In the genomic region with DNA sequence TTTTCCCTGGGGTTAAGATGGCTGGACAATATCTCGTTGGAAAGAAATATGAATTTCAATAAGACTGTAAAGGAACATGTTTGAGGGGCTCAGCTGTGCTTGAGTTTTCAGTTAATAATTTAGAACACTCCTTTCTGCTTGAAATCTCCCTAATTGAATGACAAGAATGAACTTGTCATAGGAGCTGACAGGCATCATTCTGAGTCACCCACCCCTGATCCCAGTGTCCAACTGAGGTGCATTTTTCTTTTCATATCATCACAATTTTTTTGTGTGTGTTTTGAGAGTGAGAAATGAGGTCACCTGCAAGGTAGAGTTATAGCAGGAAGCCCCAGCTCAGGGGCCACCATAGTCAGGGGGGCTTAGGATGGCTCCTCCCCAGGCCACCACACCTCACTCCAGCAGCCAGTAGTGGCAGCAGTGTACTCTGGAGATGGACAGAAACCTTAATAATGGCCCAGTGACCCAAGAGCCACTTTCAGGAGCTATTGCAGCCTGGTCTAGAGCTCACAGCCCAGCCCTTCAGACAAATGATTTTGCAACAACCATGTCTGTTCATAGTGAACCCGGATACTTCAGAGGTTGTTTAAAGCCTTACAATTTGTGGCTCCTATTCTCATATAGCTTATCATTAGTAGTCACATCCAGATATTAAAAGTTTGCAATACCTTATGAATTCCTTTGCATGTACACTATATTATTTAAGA, we compare ENCODE assay signal across 15 cellular contexts.
A peak's percentile ranks its signal among the peaks of the same experiment; 100 is the strongest.
DNase-seq lines count a peak whose midpoint lies in the region; ATAC-seq, FAIRE-seq and TF ChIP-seq lines count a peak whose summit lies in the region.
"Had no signal": no experiment of that assay in that cellular context is flagged by ENCODE, and none has a peak within 500 bp of the region (broad histone marks: within the 10 kb centered on the region; RNA-seq: fewer than 3 reads in every experiment).

No MANE protein-coding gene starts in this region.

- ATAC-seq in left lobe of liver, result peak; percentile 67
- ATAC-seq: K562 had no signal

- FAIRE-seq in bronchial epithelial cell (lab: Jason Lieb, UNC), result no peak
- FAIRE-seq: H54, HTR-8/SVneo, K562 had no signal

- H3K4me3 ChIP-seq in bronchial epithelial cell (ENCODE audit: low read depth, low read length), result no peak overlapping the region
- H3K4me3 ChIP-seq: K562 had no signal

- TF ChIP-seq CTCF in bronchial epithelial cell (IDR thresholded peaks at IDR 0.05; ENCODE audit: insufficient read depth, low read length, severe bottlenecking), result no peak

- CTCF ChIA-PET in HEK293T (lab: Yijun Ruan, JAX), result interaction anchor here (1.0 kb wide), 1 partner anchor 8 kb away, joined by 3 read pairs; no protein-coding TSS in a partner anchor

- no peaks in the 10 kb centered on the region for H3K36me3 ChIP-seq in bronchial epithelial cell (ENCODE audit: control insufficient read depth, insufficient read depth, low read length)

- POLR2A ChIA-PET in HEK293T (lab: Yijun Ruan, JAX), result no interaction called here

- DNase-seq in NCI-H2171 treated with DMSO at 0.1 percent for 48 hours (lab: John Stamatoyannopoulos, UW) (peak; percentile 66), bronchial epithelial cell (ENCODE audit: low read depth) (peak; percentile 91), left lobe of liver (ENCODE audit: low spot score) (no peak), retina (peak; percentile 43), medulla oblongata (ENCODE audit: extremely low spot score) (no peak), HEK293T (ENCODE audit: extremely low spot score) (no peak), MV-4-11 (lab: John Stamatoyannopoulos, UW) (no peak), NCI-H345 treated with DMSO at 0.1 percent for 48 hours (lab: John Stamatoyannopoulos, UW; ENCODE audit: unreplicated experiment) (no peak)
- DNase-seq: CD4-positive, alpha-beta memory T cell; NCI-H1436 treated with DMSO at 0.1 percent for 48 hours; NCI-H2029 treated with DMSO at 0.1 percent for 48 hours; NCI-H446 had no signal

- H3K27me3 ChIP-seq in bronchial epithelial cell (ENCODE audit: control insufficient read depth, insufficient read depth, low read length), result no peaks in the 10 kb centered on the region

TF ChIP-seq in HEK293T, 16 proteins besides CTCF, POLR2A, EP300 and RAD21:
- TF ChIP-seq BHLHE40 (IDR thresholded peaks at IDR 0.05; ENCODE audit: borderline replicate concordance), result no peak
- no peak for TF ChIP-seq FOXM1 (IDR thresholded peaks at IDR 0.05; ENCODE audit: borderline replicate concordance)
- TF ChIP-seq ARNT (IDR thresholded peaks at IDR 0.05), result no peak
- no peak for TF ChIP-seq FOXA1 (IDR thresholded peaks at IDR 0.05)
- TF ChIP-seq L3MBTL2 (conservative IDR thresholded peaks at IDR 0.05), result no peak
- TF ChIP-seq ZNF384 (IDR thresholded peaks at IDR 0.05), result no peak
- TF ChIP-seq NFRKB (IDR thresholded peaks at IDR 0.05), result no peak
- no peak for TF ChIP-seq PKNOX1 (IDR thresholded peaks at IDR 0.05)
- no peak for TF ChIP-seq SP1 (IDR thresholded peaks at IDR 0.05)
- no peak for TF ChIP-seq SUZ12 (IDR thresholded peaks at IDR 0.05)
- TF ChIP-seq FOXK2 (IDR thresholded peaks at IDR 0.05), result no peak
- TF ChIP-seq HDGF (IDR thresholded peaks at IDR 0.05; ENCODE audit: borderline replicate concordance), result no peak
- TF ChIP-seq TARDBP (IDR thresholded peaks at IDR 0.05), result no peak
- TF ChIP-seq LEF1 (IDR thresholded peaks at IDR 0.05; ENCODE audit: borderline replicate concordance), result no peak

Comparison
In these comparisons a context has a peak if more than half of its experiments do, and no peak if none do; other contexts are left out.
1. DNase-seq: peak in NCI-H2171 treated with DMSO at 0.1 percent for 48 hours (single experiment), bronchial epithelial cell (single experiment) and retina (single experiment); none in left lobe of liver (single experiment), medulla oblongata (single experiment), HEK293T (single experiment), MV-4-11 (single experiment) and NCI-H345 treated with DMSO at 0.1 percent for 48 hours (single experiment).